10 cellular contexts compared by ENCODE assay signal in the genomic region with DNA sequence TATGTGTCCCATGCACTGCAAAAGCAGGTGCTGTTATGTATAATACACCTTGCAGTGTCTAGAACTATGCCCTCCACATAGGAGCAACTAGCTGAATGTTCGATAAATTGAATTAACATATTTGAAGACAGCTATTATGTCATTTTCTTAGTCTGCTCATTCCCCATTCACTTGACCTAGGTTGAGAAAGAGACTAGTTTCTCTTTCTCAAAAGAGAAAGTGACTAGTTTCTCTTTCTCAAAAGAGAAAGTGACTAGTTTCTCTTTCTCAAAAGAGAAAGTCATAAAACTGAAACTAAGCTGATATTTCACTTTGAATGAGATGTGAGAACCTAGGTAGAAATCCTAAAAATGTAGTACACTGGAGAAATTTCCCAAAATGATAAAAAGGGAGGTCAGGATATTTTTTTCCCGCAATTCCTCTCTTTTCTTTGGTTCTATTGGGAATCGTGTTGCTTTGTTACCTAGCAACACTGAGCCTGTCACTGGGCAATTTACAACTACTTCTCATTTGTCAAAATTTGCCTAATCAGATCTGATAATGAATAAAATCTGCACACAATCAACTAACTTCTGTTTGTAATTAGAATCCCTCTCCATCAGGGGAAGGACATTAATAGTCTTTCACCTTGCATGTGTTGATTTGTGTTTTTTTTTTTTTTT.
DNase-seq lines count a peak whose midpoint lies in the region; ATAC-seq and TF ChIP-seq lines count a peak whose summit lies in the region.
"Had no signal": no experiment of that assay in that cellular context is flagged by ENCODE, and none has a peak within 500 bp of the region (broad histone marks: within the 10 kb centered on the region; RNA-seq: fewer than 3 reads in every experiment).

No MANE protein-coding gene starts in this region.

- peak; percentile 80 for ATAC-seq in GM19025 (IDR thresholded peaks at IDR 0.05; ENCODE audit: low read depth, unreplicated experiment)
- ATAC-seq in HG02763 (IDR thresholded peaks at IDR 0.05; ENCODE audit: unreplicated experiment) = peak; percentile 86
- ATAC-seq in HG03575 (IDR thresholded peaks at IDR 0.05; ENCODE audit: extremely low read depth, insufficient number of reproducible peaks, low FRiP score, unreplicated experiment) = peak; percentile 84
- no peak for ATAC-seq in Right ventricle myocardium inferior

- peak; percentile 26 for DNase-seq in GM10266 (ENCODE audit: extremely low spot score)
- no peak for DNase-seq in NK-92 (lab: John Stamatoyannopoulos, UW; ENCODE audit: unreplicated experiment)
- DNase-seq in Right ventricle myocardium inferior (ENCODE audit: missing footprints) = no peak
- no peak for DNase-seq in KG1 (lab: John Stamatoyannopoulos, UW)
- no peak for DNase-seq in UCSD-AML1 (lab: John Stamatoyannopoulos, UW; ENCODE audit: unreplicated experiment)
- DNase-seq: NCI-H1105 treated with DMSO at 0.1 percent for 48 hours, SHP77 treated with DMSO at 0.1 percent for 48 hours had no signal

- no peak for TF ChIP-seq CTCF in GM10266 (IDR thresholded peaks at IDR 0.05; ENCODE audit: control insufficient read depth, insufficient read depth, low read depth, missing control alignments)

- intact Hi-C loops in Right ventricle myocardium inferior (cut with DNase I) = no loop called here
